In the genomic region with DNA sequence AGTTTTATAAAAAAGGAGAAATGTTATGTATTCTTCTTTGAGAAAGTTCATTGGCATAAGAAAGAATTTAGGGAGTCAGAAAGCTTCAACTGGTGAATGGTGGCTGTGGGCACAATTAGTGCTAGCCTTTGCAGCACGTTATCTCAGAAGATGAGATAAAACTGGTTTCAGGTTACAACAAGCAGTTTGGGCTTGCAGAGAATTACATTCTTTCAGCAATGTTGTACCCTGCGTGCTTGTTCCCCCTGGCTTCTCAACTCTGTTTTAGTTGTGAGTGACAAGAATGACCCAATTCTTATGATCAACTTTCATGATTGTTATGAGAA, we compare ENCODE assay signal across 1 cellular context.
TF ChIP-seq lines count a peak whose summit lies in the region.

No MANE protein-coding gene starts in this region.

TF ChIP-seq in H1, 55 proteins besides CTCF, POLR2A, EP300 and RAD21:
- TF ChIP-seq TAF7 (optimal IDR thresholded peaks at IDR 0.05; ENCODE audit: borderline replicate concordance, low read depth, low read length) = no peak
